ENCODE assay signal across 14 cellular contexts in genomic region chr7:139663608-139664177, GRCh38.
DNase-seq lines count a peak whose midpoint lies in the region; TF ChIP-seq lines count a peak whose summit lies in the region.
"Had no signal": no experiment of that assay in that cellular context is flagged by ENCODE, and none has a peak within 500 bp of the region (broad histone marks: within the 10 kb centered on the region; RNA-seq: fewer than 3 reads in every experiment).

No MANE protein-coding gene starts in this region.

- H3K36me3 Mint-ChIP-seq in immature natural killer cell = peaks cover 0 to 4% (median 0%) of the 10 kb centered on the region in 3 donors
- H3K36me3 Mint-ChIP-seq in nephron (ENCODE audit: low read depth) = peaks cover 40% of the 10 kb centered on the region

- TF ChIP-seq CTCF in cardiac muscle cell (IDR thresholded peaks at IDR 0.05; ENCODE audit: low read depth, low read length) = no peak
- no peak for TF ChIP-seq CTCF in right atrium auricular region (IDR thresholded peaks at IDR 0.05)
- no peak for TF ChIP-seq CTCF in nephron (IDR thresholded peaks at IDR 0.05; ENCODE audit: unreplicated experiment in 3 of 3)
- no peak for TF ChIP-seq CTCF in left ventricle myocardium inferior (IDR thresholded peaks at IDR 0.05; ENCODE audit: borderline replicate concordance)

- DNase-seq in cardiac muscle cell (ENCODE audit: low read depth in 1 of 2, low spot score in 1 of 2) = no peak
- no peak for DNase-seq in right atrium auricular region (ENCODE audit: low spot score)
- no peak for DNase-seq in immature natural killer cell
- DNase-seq in stimulated activated naive CD4-positive, alpha-beta T cell treated with Interleukin-2 at 50 U/mL for 16 hours (lab: John Stamatoyannopoulos, UW) = no peak
- DNase-seq in NCI-H748 (lab: John Stamatoyannopoulos, UW; ENCODE audit: unreplicated experiment) = no peak
- no peak for DNase-seq in left ventricle myocardium inferior
- no peak for DNase-seq in NCI-H510A treated with DMSO at 0.1 percent for 48 hours (lab: John Stamatoyannopoulos, UW)
- DNase-seq: DMS79, HCEC 1CT, NCI-H1105, NCI-H1694 treated with DMSO at 0.1 percent for 48 hours, NCI-H748 treated with DMSO at 0.1 percent for 48 hours had no signal

- peaks cover 64 to 86% of the 10 kb centered on the region in 2 donors for H3K4me1 Mint-ChIP-seq in immature natural killer cell
- H3K4me1 Mint-ChIP-seq in nephron = peaks cover 47% of the 10 kb centered on the region

- no peaks in the 10 kb centered on the region for H3K9me3 ChIP-seq in cardiac muscle cell (ENCODE audit: low read depth)
- no peaks in the 10 kb centered on the region for H3K9me3 ChIP-seq in right atrium auricular region
- no peaks in the 10 kb centered on the region for H3K9me3 ChIP-seq in left ventricle myocardium inferior (replicated peaks)

- H3K4me1 ChIP-seq in cardiac muscle cell (ENCODE audit: low read depth) (peaks cover 51% of the 10 kb centered on the region), right atrium auricular region (peaks cover 0 to 60% of the 10 kb centered on the region in 2 donors), left ventricle myocardium inferior (peaks cover 87% of the 10 kb centered on the region)

- H3K27ac ChIP-seq in cardiac muscle cell (peak overlapping the region; percentile 53), right atrium auricular region (no peak overlapping the region), left ventricle myocardium inferior (replicated peaks) (no peak overlapping the region)
- H3K27ac ChIP-seq: C4-2B had no signal

- peak overlapping the region in 4 of 6 donors; percentile 9 to 53 (median 28) for H3K27ac Mint-ChIP-seq in immature natural killer cell
- H3K27ac Mint-ChIP-seq in nephron = peak overlapping the region in 2 of 3 experiments; percentile 16 to 91

- no peaks in the 10 kb centered on the region for H3K36me3 ChIP-seq in cardiac muscle cell
- H3K36me3 ChIP-seq in right atrium auricular region = no peaks in the 10 kb centered on the region
- H3K36me3 ChIP-seq in left ventricle myocardium inferior = no peaks in the 10 kb centered on the region

- H3K27me3 Mint-ChIP-seq in immature natural killer cell (ENCODE audit: low read depth in 3 of 3) (no peaks in the 10 kb centered on the region), nephron (ENCODE audit: low read depth) (no peaks in the 10 kb centered on the region)

- H3K4me3 Mint-ChIP-seq in immature natural killer cell (peak overlapping the region in 2 of 5 donors; percentile 2 to 66), nephron (no peak overlapping the region)

- H3K27me3 ChIP-seq in cardiac muscle cell (no peaks in the 10 kb centered on the region), right atrium auricular region (no peaks in the 10 kb centered on the region), left ventricle myocardium inferior (ENCODE audit: low read depth) (no peaks in the 10 kb centered on the region)

- H3K9me3 Mint-ChIP-seq in immature natural killer cell = no peaks in the 10 kb centered on the region
- H3K9me3 Mint-ChIP-seq in nephron = no peaks in the 10 kb centered on the region

- H3K4me3 ChIP-seq in cardiac muscle cell (no peak overlapping the region), right atrium auricular region (no peak overlapping the region), left ventricle myocardium inferior (no peak overlapping the region)

- intact Hi-C loops in left ventricle myocardium inferior (cut with micrococcal nuclease) = no loop called here
